ENCODE assay signal across 10 cellular contexts in the genomic region with DNA sequence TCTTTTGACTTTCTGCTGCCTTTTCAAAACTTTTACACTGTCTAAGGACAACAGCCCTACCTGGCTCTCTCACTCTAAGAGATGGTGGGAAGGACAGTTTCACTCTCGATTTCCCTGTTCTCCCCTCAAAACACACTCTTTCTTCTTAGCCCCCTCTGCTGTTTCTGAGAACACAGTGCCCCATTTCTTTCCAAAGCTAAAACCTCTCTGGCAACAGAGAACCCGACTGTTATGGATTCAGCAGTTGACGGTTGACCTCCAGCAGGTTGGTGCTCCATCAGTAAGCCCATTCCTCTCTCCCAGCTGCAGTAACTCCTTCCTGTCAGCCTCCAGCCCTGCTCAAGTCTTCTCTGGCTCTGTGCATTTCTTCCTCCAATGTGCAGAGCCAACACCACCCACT.
DNase-seq lines count a peak whose midpoint lies in the region; ATAC-seq and TF ChIP-seq lines count a peak whose summit lies in the region.
"Had no signal": no experiment of that assay in that cellular context is flagged by ENCODE, and none has a peak within 500 bp of the region (broad histone marks: within the 10 kb centered on the region; RNA-seq: fewer than 3 reads in every experiment).

No MANE protein-coding gene starts in this region.

- no peaks in the 10 kb centered on the region for H3K9me3 ChIP-seq in esophagus squamous epithelium
- H3K9me3 ChIP-seq in neuronal stem cell (replicated peaks in 1 of 2; ENCODE audit: control insufficient read depth in 2 of 2, insufficient read depth in 1 of 2, low read depth in 1 of 2, low read length in 2 of 2) = no peaks in the 10 kb centered on the region
- no peaks in the 10 kb centered on the region for H3K9me3 ChIP-seq in CD8-positive, alpha-beta memory T cell (ENCODE audit: low read length)

- H3K9ac ChIP-seq in neuronal stem cell (ENCODE audit: low read depth, low read length, poor library complexity) = no peak overlapping the region

- no peak overlapping the region for H2BK12ac ChIP-seq in neuronal stem cell (ENCODE audit: low read length)

- H3K36me3 Mint-ChIP-seq in CD8-positive, alpha-beta memory T cell = no peaks in the 10 kb centered on the region

- H2AK5ac ChIP-seq in neuronal stem cell (ENCODE audit: low read depth, low read length) = no peak overlapping the region

- no peak overlapping the region for H2BK5ac ChIP-seq in neuronal stem cell (ENCODE audit: low read length)

- peak overlapping the region; percentile 29 for H3K18ac ChIP-seq in neuronal stem cell (ENCODE audit: low read length)

- ATAC-seq in GM18907 (IDR thresholded peaks at IDR 0.05; ENCODE audit: unreplicated experiment) = no peak

- no peak overlapping the region for H2BK15ac ChIP-seq in neuronal stem cell (ENCODE audit: low read length)

- H3K14ac ChIP-seq in neuronal stem cell (ENCODE audit: low read length) = no peak overlapping the region

- CTCF ChIA-PET in CD8-positive, alpha-beta memory T cell (lab: Charles Lee) = no interaction called here

- DNase-seq in ELF-1 (ENCODE audit: low read depth, low spot score) (peak; percentile 50), NOMO-1 treated with dmso at 0.1 percent for 144 hours (lab: John Stamatoyannopoulos, UW; ENCODE audit: unreplicated experiment) (peak; percentile 3), esophagus squamous epithelium (lab: John Stamatoyannopoulos, UW) (no peak), neuronal stem cell (ENCODE audit: low spot score) (no peak), amniotic stem cell (lab: John Stamatoyannopoulos, UW) (no peak)
- DNase-seq in CD8-positive, alpha-beta memory T cell = no peak
- no peak for DNase-seq in stimulated activated CD4-positive, alpha-beta T cell treated with anti-CD3 and anti-CD28 coated beads, Interleukin-2, amount 100 ng/mL, for 48 hours
- DNase-seq: activated CD4-positive, CD25-positive, alpha-beta regulatory T cell treated with anti-CD3 and anti-CD28 coated beads, Interleukin-2, amount 50 U/mL, for 72 hours had no signal

- POLR2A ChIA-PET in CD8-positive, alpha-beta memory T cell (lab: Charles Lee) = no interaction called here

- H3K27ac ChIP-seq in esophagus squamous epithelium = peak overlapping the region in 2 of 4 donors; percentile 17 to 42
- no peak overlapping the region for H3K27ac ChIP-seq in neuronal stem cell (replicated peaks; ENCODE audit: low read length)
- H3K27ac ChIP-seq in CD8-positive, alpha-beta memory T cell (ENCODE audit: low read depth, low read length) = no peak overlapping the region
- H3K27ac ChIP-seq: HL-60 had no signal

- H3K4me1 ChIP-seq in esophagus squamous epithelium (peaks cover 5 to 47% (median 23%) of the 10 kb centered on the region in 3 donors), neuronal stem cell (ENCODE audit: control insufficient read depth in 2 of 2, insufficient read depth in 1 of 2, low read depth in 1 of 2, low read length in 2 of 2) (peaks cover 3 to 8% of the 10 kb centered on the region in 2 donors)
- H3K4me1 ChIP-seq in CD8-positive, alpha-beta memory T cell (ENCODE audit: insufficient read depth, low read length) = no peaks in the 10 kb centered on the region

- no peaks in the 10 kb centered on the region for H3K79me1 ChIP-seq in neuronal stem cell (ENCODE audit: low read depth, low read length)

- H3K36me3 ChIP-seq in esophagus squamous epithelium (no peaks in the 10 kb centered on the region), neuronal stem cell (replicated peaks in 1 of 2; ENCODE audit: control insufficient read depth in 2 of 2, insufficient read depth in 2 of 2, low read length in 2 of 2) (no peaks in the 10 kb centered on the region)
- no peaks in the 10 kb centered on the region for H3K36me3 ChIP-seq in CD8-positive, alpha-beta memory T cell (ENCODE audit: insufficient read depth, low read length)

- H3K9me3 Mint-ChIP-seq in CD8-positive, alpha-beta memory T cell = no peaks in the 10 kb centered on the region

- peaks cover 14 to 45% of the 10 kb centered on the region in 2 donors for H3K27me3 Mint-ChIP-seq in CD8-positive, alpha-beta memory T cell

- H3K27ac Mint-ChIP-seq in CD8-positive, alpha-beta memory T cell = no peak overlapping the region

- H3K23ac ChIP-seq in neuronal stem cell (ENCODE audit: low read depth, low read length, poor library complexity) = no peak overlapping the region

- peak in 4 of 6 experiments; percentile 19 to 34 (median 29) for TF ChIP-seq CTCF in esophagus squamous epithelium (IDR thresholded peaks at IDR 0.05)

- no peak overlapping the region for H3K4me2 ChIP-seq in neuronal stem cell (ENCODE audit: insufficient read depth, low read length, poor library complexity, severe bottlenecking)

- H2BK120ac ChIP-seq in neuronal stem cell (ENCODE audit: low read depth, low read length) = no peak overlapping the region

- no peak overlapping the region for H3K4ac ChIP-seq in neuronal stem cell (ENCODE audit: low read length)

- no peak overlapping the region for H3K4me3 Mint-ChIP-seq in CD8-positive, alpha-beta memory T cell

- TF ChIP-seq POLR2A in esophagus squamous epithelium (IDR thresholded peaks at IDR 0.05) = no peak

- no peak overlapping the region for H4K8ac ChIP-seq in neuronal stem cell (ENCODE audit: low read depth, low read length)

- no peak overlapping the region for H3K4me3 ChIP-seq in esophagus squamous epithelium
- no peak overlapping the region for H3K4me3 ChIP-seq in neuronal stem cell (ENCODE audit: low read length in 2 of 2)
- no peak overlapping the region for H3K4me3 ChIP-seq in CD8-positive, alpha-beta memory T cell (ENCODE audit: low read length)

- intact Hi-C loops in esophagus squamous epithelium (cut with DNase I) = loop anchor here (5.0 to 10.0 kb wide), 2 partner anchors 95 to 283 kb away; partner anchors contain the start of gene ARHGAP29

- no peak overlapping the region for H4K91ac ChIP-seq in neuronal stem cell (ENCODE audit: low read depth, low read length, poor library complexity)

- H3K27me3 ChIP-seq in esophagus squamous epithelium (peaks cover 0 to 5% (median 0%) of the 10 kb centered on the region in 4 donors), neuronal stem cell (ENCODE audit: control insufficient read depth in 3 of 3, insufficient read depth in 3 of 3, low read depth in 1 of 3, low read length in 3 of 3) (peaks cover 0 to 10% (median 0%) of the 10 kb centered on the region in 3 experiments)
- H3K27me3 ChIP-seq in CD8-positive, alpha-beta memory T cell (ENCODE audit: insufficient read depth, low read length, poor library complexity, severe bottlenecking) = no peaks in the 10 kb centered on the region

- no peaks in the 10 kb centered on the region for H3K4me1 Mint-ChIP-seq in CD8-positive, alpha-beta memory T cell

- WGBS in esophagus squamous epithelium, 2 donors = 37 to 44% methylated on average over 3 of the region's 3 CpGs
- WGBS in neuronal stem cell (ENCODE audit: extremely low coverage in 2 of 2, insufficient read length in 2 of 2, insufficient replicate concordance in 1 of 2), 2 donors = no CpG with 5 or more reads among the region's 3 CpGs

- H2AFZ ChIP-seq in neuronal stem cell (ENCODE audit: low read length) = no peak overlapping the region

Comparison
In these comparisons a context has a peak if more than half of its experiments do, and no peak if none do; other contexts are left out.
1. DNase-seq: peak in ELF-1 (single experiment) and NOMO-1 treated with dmso at 0.1 percent for 144 hours (single experiment); none in esophagus squamous epithelium (single experiment), neuronal stem cell (single experiment), CD8-positive, alpha-beta memory T cell (0 of 5), stimulated activated CD4-positive, alpha-beta T cell treated with anti-CD3 and anti-CD28 coated beads, Interleukin-2, amount 100 ng/mL, for 48 hours (0 of 2) and amniotic stem cell (single experiment).